In genomic region chr16:74661064-74661463, GRCh38 we compare ENCODE assay signal across 27 cellular contexts. TPM values are rescaled to one million over a fixed set of nuclear protein-coding genes. Genes with fewer than 3 reads are reported as not detected.
A peak's percentile ranks its signal among the peaks of the same experiment; 100 is the strongest.
DNase-seq lines count a peak whose midpoint lies in the region; ATAC-seq, FAIRE-seq and TF ChIP-seq lines count a peak whose summit lies in the region.
"Had no signal": no experiment of that assay in that cellular context is flagged by ENCODE, and none has a peak within 500 bp of the region (broad histone marks: within the 10 kb centered on the region; RNA-seq: fewer than 3 reads in every experiment).

No MANE protein-coding gene starts in this region.

- 63% methylated on average over 5 of the region's 5 CpGs for WGBS in mammary epithelial cell (ENCODE audit: low coverage, missing lambda C conversion rate)
- WGBS in H1 (ENCODE audit: extremely low coverage in 1 of 2, insufficient coverage in 1 of 2, insufficient read length in 1 of 2, insufficient replicate concordance in 2 of 2, low coverage in 1 of 2, low lambda C conversion rate in 2 of 2, missing lambda C conversion rate in 1 of 2), 2 experiments: 96% methylated on average over 5 of the region's 5 CpGs; no CpG with 5 or more reads in 1 of the 2 experiments

- peak overlapping the region in 1 of 2 donors; percentile 71 for H3K27ac Mint-ChIP-seq in stimulated activated naive CD8-positive, alpha-beta T cell treated with anti-CD3 and anti-CD28 coated beads, Interleukin-15, amount 100 ng/mL, for 72 hours
- H3K27ac Mint-ChIP-seq: activated CD4-positive, alpha-beta memory T cell treated with anti-CD3 and anti-CD28 coated beads for 36 hours; WTC11 had no signal

- H2AFZ ChIP-seq in mammary epithelial cell (ENCODE audit: low read depth, low read length): no peak overlapping the region
- H2AFZ ChIP-seq in H1 (ENCODE audit: low read length): no peak overlapping the region
- no peak overlapping the region for H2AFZ ChIP-seq in PC-3 (ENCODE audit: low read length)
- H2AFZ ChIP-seq: parathyroid adenoma had no signal

- peak overlapping the region; percentile 26 for H3K4me2 ChIP-seq in mammary epithelial cell (ENCODE audit: insufficient read depth, low read depth, low read length)
- no peak overlapping the region for H3K4me2 ChIP-seq in H1 (ENCODE audit: insufficient read depth in 1 of 2, low read depth in 2 of 2, low read length in 2 of 2)
- H3K4me2 ChIP-seq in PC-3 (ENCODE audit: low read length): no peak overlapping the region

- H2BK15ac ChIP-seq in H1 (ENCODE audit: low read length): no peak overlapping the region

- no peak overlapping the region for H2BK20ac ChIP-seq in H1 (ENCODE audit: low read length)

- no peaks in the 10 kb centered on the region for H3F3A ChIP-seq in PC-3 (ENCODE audit: low read length, unreplicated experiment)

- H2BK12ac ChIP-seq in H1 (ENCODE audit: low read depth, low read length): no peak overlapping the region

- no peaks in the 10 kb centered on the region for H3K27me3 ChIP-seq in mammary epithelial cell (ENCODE audit: insufficient read depth, low read length)
- no peaks in the 10 kb centered on the region for H3K27me3 ChIP-seq in breast epithelium
- H3K27me3 ChIP-seq in H1 (replicated peaks in 1 of 4; ENCODE audit: control insufficient read depth in 3 of 4, extremely low read depth in 1 of 4, insufficient read depth in 3 of 4, low read length in 3 of 4): no peaks in the 10 kb centered on the region
- no peaks in the 10 kb centered on the region for H3K27me3 ChIP-seq in PC-3 (ENCODE audit: low read length)
- H3K27me3 ChIP-seq: Peyer's patch, right atrium auricular region, upper lobe of left lung had no signal

- H2AK5ac ChIP-seq in H1 (ENCODE audit: low read depth, low read length): no peak overlapping the region

- peaks cover 20% of the 10 kb centered on the region for H3K4me1 ChIP-seq in mammary epithelial cell (ENCODE audit: insufficient read depth, low read length)
- H3K4me1 ChIP-seq in breast epithelium: peaks cover 0 to 4% of the 10 kb centered on the region in 2 donors
- peaks cover 0 to 3% (median 0%) of the 10 kb centered on the region in 4 experiments; a peak in 1 of 7 replicates for H3K4me1 ChIP-seq in H1 (replicated peaks in 1 of 4; ENCODE audit: control insufficient read depth in 3 of 4, insufficient read depth in 4 of 4, low read length in 3 of 4)
- H3K4me1 ChIP-seq in PC-3 (ENCODE audit: insufficient read depth, low read length): no peaks in the 10 kb centered on the region
- H3K4me1 ChIP-seq: Caco-2, parathyroid adenoma had no signal

- H2BK5ac ChIP-seq in H1 (ENCODE audit: low read depth, low read length): no peak overlapping the region

- H3K9me3 ChIP-seq in mammary epithelial cell (replicated peaks; ENCODE audit: insufficient read depth, low read length) (no peaks in the 10 kb centered on the region), breast epithelium (no peaks in the 10 kb centered on the region), H1 (ENCODE audit: insufficient read depth in 2 of 2, low read depth in 1 of 2, low read length in 1 of 2) (no peaks in the 10 kb centered on the region; a peak in 1 of 4 replicates), PC-3 (ENCODE audit: low read length) (no peaks in the 10 kb centered on the region)
- H3K9me3 ChIP-seq: Caco-2, Peyer's patch, right atrium auricular region, upper lobe of left lung had no signal

- dilution Hi-C loops in mammary epithelial cell (cut with HindIII; ENCODE audit: low sequenced_read_pairs): no loop called here

- no peak for DNase-seq in mammary epithelial cell
- no peak for DNase-seq in breast epithelium (ENCODE audit: low spot score in 2 of 2)
- DNase-seq in NB4 (ENCODE audit: low read depth): no peak
- no peak for DNase-seq in H1 (ENCODE audit: low read depth in 1 of 2, low spot score in 2 of 2)
- DNase-seq in stimulated activated naive CD8-positive, alpha-beta T cell treated with anti-CD3 and anti-CD28 coated beads, Interleukin-15, amount 100 ng/mL, for 72 hours: no peak
- DNase-seq in PC-3: no peak
- DNase-seq: activated CD4-positive, alpha-beta memory T cell treated with anti-CD3 and anti-CD28 coated beads for 36 hours; amygdala; Caco-2; effector CD8-positive, alpha-beta T cell; glutamatergic neuron; kidney; NCI-H1694; NCI-H510A; Peyer's patch; SIG-M5; stimulated activated CD4-positive, alpha-beta T cell treated with anti-CD3 and anti-CD28 coated beads, Interleukin-2, amount 100 ng/mL, for 24 hours; substantia nigra; SW 1271; upper lobe of left lung had no signal

- no peak overlapping the region for H4K91ac ChIP-seq in H1 (replicated peaks; ENCODE audit: insufficient read length, low read length)

- H3K18ac ChIP-seq in H1 (ENCODE audit: extremely low read depth, low read length): no peak overlapping the region

- FAIRE-seq in H1 (lab: Jason Lieb, UNC): no peak
- FAIRE-seq: colon, kidney had no signal

- H2BK120ac ChIP-seq in H1 (replicated peaks; ENCODE audit: low read depth, low read length): no peak overlapping the region

- H4K20me1 ChIP-seq in mammary epithelial cell (ENCODE audit: insufficient read depth, low read length): peaks cover 6% of the 10 kb centered on the region
- H4K20me1 ChIP-seq in H1 (replicated peaks in 1 of 2; ENCODE audit: control insufficient read depth in 1 of 2, insufficient read depth in 2 of 2, low read length in 2 of 2): peaks cover 32 to 34% of the 10 kb centered on the region in 2 experiments
- peaks cover 54% of the 10 kb centered on the region for H4K20me1 ChIP-seq in PC-3 (ENCODE audit: low read length)

- CTCF ChIA-PET in mammary epithelial cell (lab: Charles Lee; ENCODE audit: low non-redundant PET) (no interaction called here), H1 (lab: Charles Lee; ENCODE audit: partially characterized antibody) (interaction anchor here (0.6 kb wide), 1 partner anchor 134 kb away, joined by 3 read pairs; no protein-coding TSS in a partner anchor), PC-3 (lab: Charles Lee) (no interaction called here)

- no peak overlapping the region for H3K9ac ChIP-seq in mammary epithelial cell (ENCODE audit: insufficient read depth, low read length)
- no peak overlapping the region for H3K9ac ChIP-seq in H1 (replicated peaks in 1 of 4; ENCODE audit: extremely low read depth in 1 of 4, low read depth in 3 of 4, low read length in 3 of 4)
- no peak overlapping the region for H3K9ac ChIP-seq in PC-3 (ENCODE audit: low read length)
- H3K9ac ChIP-seq: parathyroid adenoma had no signal

- no peak overlapping the region for H3K14ac ChIP-seq in H1 (ENCODE audit: insufficient read length)

- in situ Hi-C loops in mammary epithelial cell (cut with MboI; ENCODE audit: low sequenced_read_pairs in 2 of 2): no loop called here

- TF ChIP-seq RAD21 in H1 (IDR thresholded peaks at IDR 0.05 in 1 of 2, conservative IDR thresholded peaks at IDR 0.05 in 1 of 2; ENCODE audit: low read depth in 2 of 2, low read length in 2 of 2): no peak

- H3K36me3 ChIP-seq in mammary epithelial cell (ENCODE audit: insufficient read depth, low read length): peaks cover 41% of the 10 kb centered on the region
- H3K36me3 ChIP-seq in breast epithelium: no peaks in the 10 kb centered on the region
- peaks cover 35 to 93% (median 70%) of the 10 kb centered on the region in 4 experiments for H3K36me3 ChIP-seq in H1 (ENCODE audit: control insufficient read depth in 2 of 4, insufficient read depth in 4 of 4, low read length in 3 of 4)
- peaks cover 64% of the 10 kb centered on the region for H3K36me3 ChIP-seq in PC-3 (ENCODE audit: low read depth, low read length)

- no peak overlapping the region for H4K8ac ChIP-seq in H1 (ENCODE audit: extremely low read depth, insufficient read depth, low read length)

- ATAC-seq in stimulated activated naive CD8-positive, alpha-beta T cell treated with anti-CD3 and anti-CD28 coated beads, Interleukin-15, amount 100 ng/mL, for 72 hours: no peak
- ATAC-seq in PC-3: no peak
- ATAC-seq in GM18868 (IDR thresholded peaks at IDR 0.05; ENCODE audit: unreplicated experiment): no peak
- ATAC-seq: WTC11 had no signal

- H3K4me1 Mint-ChIP-seq in stimulated activated naive CD8-positive, alpha-beta T cell treated with anti-CD3 and anti-CD28 coated beads, Interleukin-15, amount 100 ng/mL, for 72 hours: peaks cover 90% of the 10 kb centered on the region

- H3K9me3 Mint-ChIP-seq in stimulated activated naive CD8-positive, alpha-beta T cell treated with anti-CD3 and anti-CD28 coated beads, Interleukin-15, amount 100 ng/mL, for 72 hours: no peaks in the 10 kb centered on the region
- H3K9me3 Mint-ChIP-seq: activated CD4-positive, alpha-beta memory T cell treated with anti-CD3 and anti-CD28 coated beads for 36 hours; WTC11 had no signal

- TF ChIP-seq POLR2A in breast epithelium (IDR thresholded peaks at IDR 0.05): no peak
- no peak for TF ChIP-seq POLR2A in NB4 (IDR thresholded peaks at IDR 0.05; ENCODE audit: extremely low read depth, insufficient read length)
- no peak; a peak in 1 of 3 replicates for TF ChIP-seq POLR2A in H1 (IDR thresholded peaks at IDR 0.05; ENCODE audit: control extremely low read depth in 1 of 2, low read depth in 2 of 2, low read length in 2 of 2)

- no peak overlapping the region for H3K56ac ChIP-seq in H1 (replicated peaks; ENCODE audit: insufficient read length, low read depth, low read length)

- peaks cover 2% of the 10 kb centered on the region; the same call in 1 of the 2 replicates for H3K23me2 ChIP-seq in H1 (ENCODE audit: low read depth, low read length)

- H3K23ac ChIP-seq in H1 (ENCODE audit: insufficient read length): no peak overlapping the region

- TF ChIP-seq EP300 in H1 (IDR thresholded peaks at IDR 0.05; ENCODE audit: borderline replicate concordance in 1 of 2, low read depth in 2 of 2, low read length in 2 of 2): no peak

- H3K4ac ChIP-seq in H1 (replicated peaks; ENCODE audit: insufficient read length, low read depth, low read length): no peak overlapping the region

- no peaks in the 10 kb centered on the region for H3K9me2 ChIP-seq in PC-3 (replicated peaks; ENCODE audit: low read length)

- no peak for TF ChIP-seq CTCF in mammary epithelial cell (conservative IDR thresholded peaks at IDR 0.05 in 1 of 2, IDR thresholded peaks at IDR 0.05 in 1 of 2; ENCODE audit: extremely low read depth in 1 of 2, insufficient read depth in 1 of 2, low read depth in 1 of 2, low read length in 2 of 2)
- TF ChIP-seq CTCF in breast epithelium (IDR thresholded peaks at IDR 0.05): no peak
- TF ChIP-seq CTCF in NB4 (IDR thresholded peaks at IDR 0.05; ENCODE audit: low read depth, low read length): no peak
- TF ChIP-seq CTCF in H1 (IDR thresholded peaks at IDR 0.05; ENCODE audit: control extremely low read depth in 1 of 3, insufficient read depth in 1 of 3, low read depth in 1 of 3, low read length in 3 of 3): no peak
- TF ChIP-seq CTCF in PC-3 (conservative IDR thresholded peaks at IDR 0.05; ENCODE audit: low read depth, low read length): no peak

- H3K27me3 Mint-ChIP-seq in stimulated activated naive CD8-positive, alpha-beta T cell treated with anti-CD3 and anti-CD28 coated beads, Interleukin-15, amount 100 ng/mL, for 72 hours: no peaks in the 10 kb centered on the region
- H3K27me3 Mint-ChIP-seq: activated CD4-positive, alpha-beta memory T cell treated with anti-CD3 and anti-CD28 coated beads for 36 hours had no signal

- H3K4me3 ChIP-seq in mammary epithelial cell (replicated peaks in 1 of 3; ENCODE audit: insufficient read depth in 1 of 3, low read depth in 2 of 3, low read length in 3 of 3) (no peak overlapping the region), breast epithelium (no peak overlapping the region), NB4 (ENCODE audit: low read depth, low read length) (peak overlapping the region; percentile 39), H1 (ENCODE audit: extremely low read depth in 1 of 4, insufficient read depth in 2 of 4, low read depth in 3 of 4, low read length in 4 of 4) (no peak overlapping the region), PC-3 (ENCODE audit: low read length) (no peak overlapping the region)
- H3K4me3 ChIP-seq: Peyer's patch, right atrium auricular region, upper lobe of left lung had no signal

- intact Hi-C loops in mammary epithelial cell (cut with micrococcal nuclease): no loop called here
- intact Hi-C loops in breast epithelium (cut with DNase I; ENCODE audit: low total_unique reads): no loop called here
- intact Hi-C loops in PC-3 (cut with micrococcal nuclease): no loop called here

- peak overlapping the region; percentile 29 to 67 for H3K4me3 Mint-ChIP-seq in stimulated activated naive CD8-positive, alpha-beta T cell treated with anti-CD3 and anti-CD28 coated beads, Interleukin-15, amount 100 ng/mL, for 72 hours
- H3K4me3 Mint-ChIP-seq: activated CD4-positive, alpha-beta memory T cell treated with anti-CD3 and anti-CD28 coated beads for 36 hours; WTC11 had no signal

- peaks cover 97% of the 10 kb centered on the region for H3K79me2 ChIP-seq in mammary epithelial cell (ENCODE audit: insufficient read depth, low read length)
- peaks cover 34 to 98% of the 10 kb centered on the region in 2 experiments for H3K79me2 ChIP-seq in H1 (ENCODE audit: control insufficient read depth in 1 of 2, insufficient read depth in 2 of 2, low read length in 2 of 2)
- peaks cover 100% of the 10 kb centered on the region for H3K79me2 ChIP-seq in PC-3 (ENCODE audit: low read length)

- BruUV-seq in mammary epithelial cell (replicated peaks; lab: Mats Ljungman, UMichigan) (no TSS peak), PC-3 (replicated peaks; lab: Mats Ljungman, UMichigan) (no TSS peak)

- H3K79me1 ChIP-seq in H1 (ENCODE audit: low read depth, low read length): peaks cover 18% of the 10 kb centered on the region

- H3K27ac ChIP-seq in mammary epithelial cell (ENCODE audit: insufficient read depth, low read depth, low read length) (no peak overlapping the region), breast epithelium (no peak overlapping the region), H1 (ENCODE audit: low read depth, low read length) (no peak overlapping the region), PC-3 (ENCODE audit: low read length) (no peak overlapping the region)
- H3K27ac ChIP-seq: epithelial cell of prostate, parathyroid adenoma, Peyer's patch, right atrium auricular region, upper lobe of left lung had no signal

- POLR2A ChIA-PET in H1 (lab: Charles Lee; ENCODE audit: partially characterized antibody): no interaction called here
- POLR2A ChIA-PET in PC-3 (lab: Charles Lee; ENCODE audit: unreplicated experiment): no interaction called here

- no peak overlapping the region for H4K5ac ChIP-seq in H1 (ENCODE audit: insufficient read length, low read depth, low read length)

RNA-seq across cellular contexts. Expression of gene RFWD3, which starts 5.6 kb away (rescaled TPM):
- 10 to 100 TPM; 33.2 to 59.3 TPM for total RNA-seq in mammary epithelial cell
- 39.5 TPM for polyA plus RNA-seq in mammary epithelial cell
- polyA minus RNA-seq in mammary epithelial cell: 234 TPM
- total RNA-seq in breast epithelium: 10 to 100 TPM; 11.0 to 23.6 (median 18.7) TPM
- total RNA-seq in H1 (2021; fragmentation: NEBNext Ultra II Directional; extraction: Animal tissue kit (Norgen Biotek cat#: 25700)): 114 and 123 TPM in 2 replicates
- polyA plus RNA-seq in H1 (2011; rRNA removed): 56.9 and 67.1 TPM in 2 replicates
- polyA plus RNA-seq in H1 (2011; cell fraction: cytosol; rRNA removed): 71.6 TPM
- polyA plus RNA-seq in H1 (2011; cell fraction: nucleus; rRNA removed): 55.1 TPM
- 53.4 to 71.3 TPM (median 68.7 TPM) in 4 replicates for polyA plus RNA-seq in H1 (2012, experiment 1 of 2)
- polyA plus RNA-seq in H1 (2012, experiment 2 of 2): 20.0 TPM
- 57.0 TPM for polyA plus RNA-seq in H1 (2013, experiment 1 of 2)
- 51.1 TPM for polyA plus RNA-seq in H1 (2013, experiment 2 of 2)
- polyA minus RNA-seq in H1 (2011; rRNA and poly(A)+ RNA removed): 241 and 313 TPM in 2 replicates
- polyA minus RNA-seq in H1 (2011; cell fraction: cytosol; rRNA and poly(A)+ RNA removed): 85.3 TPM
- polyA minus RNA-seq in H1 (2011; cell fraction: nucleus; rRNA and poly(A)+ RNA removed): 121 TPM
- total RNA-seq in PC-3 (2014; rRNA removed): 30.5 and 32.8 TPM in 2 replicates

RNA-seq across cellular contexts. Expression of gene MLKL, which starts 39.6 kb away (rescaled TPM):
- total RNA-seq in mammary epithelial cell: 10 to 100 TPM in 1 of 2 donors, 1 to 10 TPM in 1; 3.3 to 16.6 TPM
- 11.7 TPM for polyA plus RNA-seq in mammary epithelial cell
- polyA minus RNA-seq in mammary epithelial cell: 16.9 TPM
- total RNA-seq in breast epithelium: 10 to 100 TPM; 13.3 to 22.6 (median 14.9) TPM
- 1.6 and 2.3 TPM in 2 replicates for total RNA-seq in H1 (2021; fragmentation: NEBNext Ultra II Directional; extraction: Animal tissue kit (Norgen Biotek cat#: 25700))
- 1.5 and 2.1 TPM in 2 replicates for polyA plus RNA-seq in H1 (2011; rRNA removed)
- 2.5 TPM for polyA plus RNA-seq in H1 (2011; cell fraction: cytosol; rRNA removed)
- 2.5 TPM for polyA plus RNA-seq in H1 (2011; cell fraction: nucleus; rRNA removed)
- polyA plus RNA-seq in H1 (2012, experiment 1 of 2): 3.8 to 4.3 TPM (median 4.0 TPM) in 4 replicates
- polyA plus RNA-seq in H1 (2012, experiment 2 of 2): 0.72 TPM
- polyA plus RNA-seq in H1 (2013, experiment 1 of 2): 1.6 TPM
- polyA plus RNA-seq in H1 (2013, experiment 2 of 2): 1.2 TPM
- 2.0 and 3.0 TPM in 2 replicates for polyA minus RNA-seq in H1 (2011; rRNA and poly(A)+ RNA removed)
- 1.8 TPM for polyA minus RNA-seq in H1 (2011; cell fraction: cytosol; rRNA and poly(A)+ RNA removed)
- polyA minus RNA-seq in H1 (2011; cell fraction: nucleus; rRNA and poly(A)+ RNA removed): 3.1 TPM
- 29.6 and 30.9 TPM in 2 replicates for total RNA-seq in PC-3 (2014; rRNA removed)
- polyA plus RNA-seq: neural cell had no signal

RNA-seq across cellular contexts. Expression of gene GLG1, which starts 54.1 kb away (rescaled TPM):
- total RNA-seq in mammary epithelial cell (100 to 1,000 TPM; 108 to 150 TPM), breast epithelium (100 to 1,000 TPM; 116 to 197 (median 123) TPM), PC-3 (2014; rRNA removed) (63.5 and 86.4 TPM in 2 replicates)
- polyA plus RNA-seq in mammary epithelial cell (84.6 TPM), H1 (2011; rRNA removed) (51.6 and 53.4 TPM in 2 replicates)
- 169 TPM for polyA minus RNA-seq in mammary epithelial cell
- total RNA-seq in H1 (2021; fragmentation: NEBNext Ultra II Directional; extraction: Animal tissue kit (Norgen Biotek cat#: 25700)): 137 and 139 TPM in 2 replicates
- 69.1 TPM for polyA plus RNA-seq in H1 (2011; cell fraction: cytosol; rRNA removed)
- polyA plus RNA-seq in H1 (2011; cell fraction: nucleus; rRNA removed): 98.3 TPM
- polyA plus RNA-seq in H1 (2012, experiment 1 of 2): 93.7 to 100 TPM (median 96.3 TPM) in 4 replicates
- polyA plus RNA-seq in H1 (2012, experiment 2 of 2): 11.2 TPM
- 164 TPM for polyA plus RNA-seq in H1 (2013, experiment 1 of 2)
- 136 TPM for polyA plus RNA-seq in H1 (2013, experiment 2 of 2)
- 174 and 185 TPM in 2 replicates for polyA minus RNA-seq in H1 (2011; rRNA and poly(A)+ RNA removed)
- polyA minus RNA-seq in H1 (2011; cell fraction: cytosol; rRNA and poly(A)+ RNA removed): 91.2 TPM
- polyA minus RNA-seq in H1 (2011; cell fraction: nucleus; rRNA and poly(A)+ RNA removed): 89.8 TPM
